ENCODE assay signal across 12 cellular contexts in the genomic region with DNA sequence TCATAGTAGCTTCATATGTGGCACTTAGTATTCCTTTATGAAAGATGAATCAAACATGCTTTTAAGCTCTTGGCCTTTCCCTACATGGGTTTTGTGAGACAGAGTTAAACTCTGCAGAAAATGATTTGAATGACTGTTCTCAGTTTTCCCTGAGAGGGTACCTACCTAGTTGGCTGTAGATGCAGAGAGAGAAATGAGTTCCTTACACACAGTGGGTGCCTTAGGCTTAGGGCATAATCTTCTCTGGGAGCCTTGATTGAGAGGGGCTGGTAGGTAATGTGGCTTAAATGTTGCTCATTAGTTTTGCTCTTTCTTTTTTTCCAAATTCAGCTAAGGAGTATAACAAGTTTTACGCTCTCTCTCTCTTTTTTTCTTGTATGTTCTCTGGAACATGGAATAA. TPM values are rescaled to one million over a fixed set of nuclear protein-coding genes. Genes with fewer than 3 reads are reported as not detected.
DNase-seq lines count a peak whose midpoint lies in the region; ATAC-seq and TF ChIP-seq lines count a peak whose summit lies in the region.
"Had no signal": no experiment of that assay in that cellular context is flagged by ENCODE, and none has a peak within 500 bp of the region (broad histone marks: within the 10 kb centered on the region; RNA-seq: fewer than 3 reads in every experiment).

No MANE protein-coding gene starts in this region.

- H3K79me2 ChIP-seq in PC-3 (ENCODE audit: low read length) (peaks cover 67% of the 10 kb centered on the region), smooth muscle cell (ENCODE audit: low read depth) (peaks cover 68% of the 10 kb centered on the region)

- H3K9me3 ChIP-seq in PC-3 (ENCODE audit: low read length) = no peaks in the 10 kb centered on the region
- no peaks in the 10 kb centered on the region for H3K9me3 ChIP-seq in endocrine pancreas (ENCODE audit: control insufficient read depth, low read length)
- H3K9me3 ChIP-seq in smooth muscle cell (replicated peaks; ENCODE audit: low read depth) = no peaks in the 10 kb centered on the region
- H3K9me3 ChIP-seq: SJCRH30 had no signal

- CTCF ChIA-PET in PC-3 (lab: Charles Lee) = no interaction called here

- H3K4me2 ChIP-seq in PC-3 (ENCODE audit: low read length) (peak overlapping the region; percentile 73; the same call in 1 of the 2 replicates), smooth muscle cell (peak overlapping the region; percentile 40)

- H3K9ac ChIP-seq in PC-3 (ENCODE audit: low read length) (no peak overlapping the region), endocrine pancreas (ENCODE audit: control insufficient read depth, insufficient read depth, low read length) (no peak overlapping the region), smooth muscle cell (ENCODE audit: low read depth) (no peak overlapping the region)

- ATAC-seq in PC-3 (no peak), GM18868 (IDR thresholded peaks at IDR 0.05; ENCODE audit: unreplicated experiment) (no peak)

- POLR2A ChIA-PET in PC-3 (lab: Charles Lee; ENCODE audit: unreplicated experiment) = no interaction called here

- H3K4me3 ChIP-seq in PC-3 (ENCODE audit: low read length) = no peak overlapping the region
- peak overlapping the region; percentile 68 for H3K4me3 ChIP-seq in endocrine pancreas (ENCODE audit: control insufficient read depth, insufficient read depth, low read length)
- peak overlapping the region; percentile 9 for H3K4me3 ChIP-seq in smooth muscle cell
- H3K4me3 ChIP-seq: SJCRH30 had no signal

- no peaks in the 10 kb centered on the region for H3K27me3 Mint-ChIP-seq in T-helper 2 cell treated with Interferon-gamma antibody and Interleukin-4, amounts not matched to agents 5 μg/mL and 100 μg/mL, for 36 hours (ENCODE audit: low read depth)
- no peaks in the 10 kb centered on the region for H3K27me3 Mint-ChIP-seq in chondrocyte (ENCODE audit: low read depth)

- no peak overlapping the region for H3K27ac ChIP-seq in PC-3 (ENCODE audit: low read length)
- H3K27ac ChIP-seq in smooth muscle cell (ENCODE audit: low read depth) = peak overlapping the region; percentile 30
- H3K27ac ChIP-seq: SJCRH30 had no signal

- H3K36me3 Mint-ChIP-seq in T-helper 2 cell treated with Interferon-gamma antibody and Interleukin-4, amounts not matched to agents 5 μg/mL and 100 μg/mL, for 36 hours (ENCODE audit: low read depth) = peaks cover 21% of the 10 kb centered on the region
- no peaks in the 10 kb centered on the region for H3K36me3 Mint-ChIP-seq in chondrocyte (ENCODE audit: low read depth)

- H3F3A ChIP-seq in PC-3 (ENCODE audit: low read length, unreplicated experiment) (no peaks in the 10 kb centered on the region), smooth muscle cell (ENCODE audit: low read depth) (no peaks in the 10 kb centered on the region)

- 90% methylated on average over 1 of the region's 1 CpG for WGBS in smooth muscle cell (ENCODE audit: low lambda C conversion rate)

- H3K4me1 ChIP-seq in PC-3 (ENCODE audit: insufficient read depth, low read length) (peaks cover 15% of the 10 kb centered on the region), endocrine pancreas (ENCODE audit: control insufficient read depth, insufficient read depth, low read length) (peaks cover 11% of the 10 kb centered on the region), smooth muscle cell (ENCODE audit: low read depth) (peaks cover 25% of the 10 kb centered on the region)

- H3K36me3 ChIP-seq in PC-3 (ENCODE audit: low read depth, low read length) (no peaks in the 10 kb centered on the region), endocrine pancreas (ENCODE audit: control insufficient read depth, insufficient read depth, low read length) (no peaks in the 10 kb centered on the region), smooth muscle cell (ENCODE audit: low read depth) (no peaks in the 10 kb centered on the region)
- H3K36me3 ChIP-seq: SJCRH30 had no signal

- H4K20me1 ChIP-seq in PC-3 (ENCODE audit: low read length) (peaks cover 36% of the 10 kb centered on the region), smooth muscle cell (ENCODE audit: low read depth) (peaks cover 55% of the 10 kb centered on the region)

- H3K4me1 Mint-ChIP-seq in T-helper 2 cell treated with Interferon-gamma antibody and Interleukin-4, amounts not matched to agents 5 μg/mL and 100 μg/mL, for 36 hours (ENCODE audit: low read depth) = peaks cover 46% of the 10 kb centered on the region
- H3K4me1 Mint-ChIP-seq in chondrocyte (ENCODE audit: low read depth) = peaks cover 43% of the 10 kb centered on the region

- no peaks in the 10 kb centered on the region for H3K9me2 ChIP-seq in PC-3 (replicated peaks; ENCODE audit: low read length)

- intact Hi-C loops in PC-3 (cut with micrococcal nuclease) = no loop called here

- no peak overlapping the region for H2AFZ ChIP-seq in PC-3 (ENCODE audit: low read length)
- no peak overlapping the region for H2AFZ ChIP-seq in smooth muscle cell (ENCODE audit: low read depth)

- no peaks in the 10 kb centered on the region for H3K9me3 Mint-ChIP-seq in T-helper 2 cell treated with Interferon-gamma antibody and Interleukin-4, amounts not matched to agents 5 μg/mL and 100 μg/mL, for 36 hours
- no peaks in the 10 kb centered on the region for H3K9me3 Mint-ChIP-seq in chondrocyte (ENCODE audit: low read depth)

- H3K27me3 ChIP-seq in PC-3 (ENCODE audit: low read length) (no peaks in the 10 kb centered on the region), endocrine pancreas (ENCODE audit: control insufficient read depth, insufficient read depth, low read length) (no peaks in the 10 kb centered on the region), smooth muscle cell (ENCODE audit: low read depth) (no peaks in the 10 kb centered on the region)
- H3K27me3 ChIP-seq: SJCRH30 had no signal

- BruUV-seq in PC-3 (replicated peaks; lab: Mats Ljungman, UMichigan) = no TSS peak

- H3K27ac Mint-ChIP-seq in T-helper 2 cell treated with Interferon-gamma antibody and Interleukin-4, amounts not matched to agents 5 μg/mL and 100 μg/mL, for 36 hours = peak overlapping the region; percentile 66
- H3K27ac Mint-ChIP-seq in chondrocyte (ENCODE audit: unreplicated experiment) = no peak overlapping the region

- no peak for TF ChIP-seq CTCF in PC-3 (conservative IDR thresholded peaks at IDR 0.05; ENCODE audit: low read depth, low read length)
- TF ChIP-seq CTCF in smooth muscle cell (IDR thresholded peaks at IDR 0.05; ENCODE audit: borderline replicate concordance, insufficient read depth, poor library complexity, severe bottlenecking) = no peak
- TF ChIP-seq CTCF in chondrocyte (IDR thresholded peaks at IDR 0.05) = no peak

- H3K4me3 Mint-ChIP-seq in T-helper 2 cell treated with Interferon-gamma antibody and Interleukin-4, amounts not matched to agents 5 μg/mL and 100 μg/mL, for 36 hours = peak overlapping the region; percentile 50
- H3K4me3 Mint-ChIP-seq in chondrocyte (ENCODE audit: unreplicated experiment) = no peak overlapping the region

- no peak for DNase-seq in T-helper 2 cell treated with Interferon-gamma antibody and Interleukin-4, amounts not matched to agents 5 μg/mL and 100 μg/mL, for 36 hours (ENCODE audit: low spot score)
- DNase-seq in T-helper 2 cell = no peak
- DNase-seq in PC-3 = no peak
- no peak for DNase-seq in smooth muscle cell (lab: John Stamatoyannopoulos, UW; ENCODE audit: unreplicated experiment)
- DNase-seq in NCI-H1417 treated with DMSO at 0.1 percent for 48 hours (lab: John Stamatoyannopoulos, UW) = no peak
- DNase-seq in chondrocyte (ENCODE audit: low spot score) = no peak
- DNase-seq: ACHN, H9, NCI-H510A, SJCRH30 had no signal

RNA-seq across cellular contexts. Expression of a gene that starts 3.0 kb away (rescaled TPM):
- total RNA-seq in PC-3 (2014; rRNA removed) = 31.0 and 32.4 TPM in 2 replicates
- total RNA-seq in smooth muscle cell = 47.6 and 53.5 TPM in 2 replicates
- polyA plus RNA-seq in smooth muscle cell = 36.8 and 39.3 TPM in 2 replicates
- total RNA-seq in chondrocyte = 42.0 to 50.4 TPM (median 49.4 TPM) in 3 replicates
